ENCODE assay signal across 18 cellular contexts in the genomic region with DNA sequence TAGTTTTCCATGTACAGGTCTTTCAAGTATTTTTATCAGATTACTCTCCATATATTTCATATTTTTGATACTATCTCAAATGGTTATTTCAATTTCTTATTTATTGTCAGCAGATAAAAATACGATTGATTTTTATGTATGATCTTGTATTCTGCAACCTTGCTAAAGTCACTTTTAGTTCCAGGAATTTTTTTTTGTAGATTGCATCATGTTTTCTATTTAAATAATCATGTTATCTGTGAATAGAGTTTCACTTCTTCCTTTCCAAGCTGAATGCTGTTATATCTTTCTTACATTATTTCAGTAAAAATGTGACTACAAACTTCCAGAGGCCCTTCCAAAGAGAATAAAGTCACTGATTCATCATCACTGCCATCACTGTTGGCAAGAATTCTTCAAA.
DNase-seq lines count a peak whose midpoint lies in the region; ATAC-seq and TF ChIP-seq lines count a peak whose summit lies in the region.
"Had no signal": no experiment of that assay in that cellular context is flagged by ENCODE, and none has a peak within 500 bp of the region (broad histone marks: within the 10 kb centered on the region; RNA-seq: fewer than 3 reads in every experiment).

No MANE protein-coding gene starts in this region.

- no peaks in the 10 kb centered on the region for H3K9me3 ChIP-seq in GM23248 (ENCODE audit: low read depth)
- no peaks in the 10 kb centered on the region for H3K9me3 ChIP-seq in ascending aorta
- H3K9me3 ChIP-seq: SJSA1 had no signal

- H3K9me2 ChIP-seq in GM23248 (ENCODE audit: insufficient read depth), result no peaks in the 10 kb centered on the region

- H3K4me2 ChIP-seq in GM23248 (ENCODE audit: unreplicated experiment), result no peak overlapping the region
- H3K4me2 ChIP-seq: GM23338 had no signal

- no peak overlapping the region for H2AFZ ChIP-seq in GM23248
- H2AFZ ChIP-seq: GM23338 had no signal

- H3K27ac Mint-ChIP-seq in chondrocyte (ENCODE audit: unreplicated experiment), result peak overlapping the region; percentile 57
- H3K27ac Mint-ChIP-seq: CD4-positive, alpha-beta T cell; GM23338 had no signal

- H3K27me3 ChIP-seq in GM23248 (replicated peaks; ENCODE audit: insufficient read depth) (no peaks in the 10 kb centered on the region), ascending aorta (no peaks in the 10 kb centered on the region)
- H3K27me3 ChIP-seq: SJSA1 had no signal

- H3K4me3 ChIP-seq in GM23248 (no peak overlapping the region), ascending aorta (no peak overlapping the region)
- H3K4me3 ChIP-seq: GM23338, SJSA1 had no signal

- no peaks in the 10 kb centered on the region for H4K20me1 ChIP-seq in GM23248 (ENCODE audit: insufficient read depth)

- no peaks in the 10 kb centered on the region for H3K36me3 ChIP-seq in GM23248 (ENCODE audit: low read depth)
- H3K36me3 ChIP-seq in ascending aorta, result no peaks in the 10 kb centered on the region
- H3K36me3 ChIP-seq: SJSA1 had no signal

- TF ChIP-seq CTCF in chondrocyte (IDR thresholded peaks at IDR 0.05) (no peak), ascending aorta (IDR thresholded peaks at IDR 0.05) (no peak)

- H3K4me1 Mint-ChIP-seq in chondrocyte (ENCODE audit: low read depth), result peaks cover 22% of the 10 kb centered on the region

- no peaks in the 10 kb centered on the region for H3K79me2 ChIP-seq in GM23248 (ENCODE audit: insufficient read depth)

- 58 to 67% methylated on average over 1 of the region's 1 CpG for WGBS in GM23248 (ENCODE audit: low coverage in 1 of 2, low lambda C conversion rate in 2 of 2, missing lambda C conversion rate in 2 of 2), 2 experiments

- no peaks in the 10 kb centered on the region for H3F3A ChIP-seq in GM23248 (ENCODE audit: insufficient read depth)

- intact Hi-C loops in ascending aorta (cut with DNase I), result no loop called here

- H3K9me3 Mint-ChIP-seq in chondrocyte (ENCODE audit: low read depth), result no peaks in the 10 kb centered on the region
- H3K9me3 Mint-ChIP-seq: CD4-positive, alpha-beta T cell; GM23338 had no signal

- peak; percentile 72 for DNase-seq in CD1c-positive myeloid dendritic cell (ENCODE audit: extremely low spot score)
- peak; percentile 18 for DNase-seq in GM23248
- DNase-seq in OCI-M1 (lab: John Stamatoyannopoulos, UW), result peak; percentile 56
- no peak for DNase-seq in chondrocyte (ENCODE audit: low spot score)
- no peak for DNase-seq in NCI-H2081 (lab: John Stamatoyannopoulos, UW)
- no peak for DNase-seq in ascending aorta (ENCODE audit: low spot score in 2 of 2)
- DNase-seq: ACHN; CD4-positive, alpha-beta T cell; NCI-H1092; NCI-H146; NCI-H2107; NCI-H226; NCI-H524 treated with DMSO at 0.1 percent for 48 hours had no signal

- no peak overlapping the region for H3K9ac ChIP-seq in GM23248

- H3K27ac ChIP-seq in GM23248 (no peak overlapping the region), ascending aorta (no peak overlapping the region)
- H3K27ac ChIP-seq: RWPE1, SJSA1 had no signal

- H3K27me3 Mint-ChIP-seq in chondrocyte (ENCODE audit: low read depth), result no peaks in the 10 kb centered on the region
- H3K27me3 Mint-ChIP-seq: CD4-positive, alpha-beta T cell had no signal

- H3K4me1 ChIP-seq in GM23248 (ENCODE audit: insufficient read depth) (no peaks in the 10 kb centered on the region), ascending aorta (no peaks in the 10 kb centered on the region)
- H3K4me1 ChIP-seq: SJSA1 had no signal

- no peaks in the 10 kb centered on the region for H3K36me3 Mint-ChIP-seq in chondrocyte (ENCODE audit: low read depth)

- no peak overlapping the region for H3K4me3 Mint-ChIP-seq in chondrocyte (ENCODE audit: unreplicated experiment)
- H3K4me3 Mint-ChIP-seq: CD4-positive, alpha-beta T cell; GM23338 had no signal

- in situ Hi-C loops in GM23248 (cut with MboI), result no loop called here

- ATAC-seq in HG03565 (IDR thresholded peaks at IDR 0.05; ENCODE audit: unreplicated experiment), result no peak
- ATAC-seq: HCT116 had no signal

Comparison
In these comparisons a context has a peak if more than half of its experiments do, and no peak if none do; other contexts are left out.
1. DNase-seq: peak in CD1c-positive myeloid dendritic cell (single experiment), GM23248 (single experiment) and OCI-M1 (single experiment); none in chondrocyte (single experiment), NCI-H2081 (0 of 2) and ascending aorta (0 of 2).